ENCODE assay signal across 23 cellular contexts in the genomic region with DNA sequence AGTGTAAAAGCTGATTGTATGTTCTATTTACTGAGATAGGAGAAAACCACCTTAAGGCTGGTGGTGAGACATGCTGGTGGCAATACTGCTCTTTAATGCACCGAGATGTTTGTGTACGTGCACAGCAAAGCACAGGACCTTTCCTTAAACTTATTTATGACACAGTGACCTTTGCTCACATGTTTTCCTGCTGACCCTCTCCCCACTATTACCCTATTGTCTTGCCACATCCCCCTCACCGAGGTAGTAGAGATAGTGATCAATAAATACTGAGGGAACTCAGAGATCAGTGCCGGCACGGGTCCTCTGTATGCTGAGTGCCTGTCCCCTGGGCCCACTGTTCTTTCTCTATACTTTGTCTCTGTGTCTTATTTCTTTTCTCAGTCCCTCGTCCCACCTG. TPM values are rescaled to one million over a fixed set of nuclear protein-coding genes. Genes with fewer than 3 reads are reported as not detected.
"Had no signal": no experiment of that assay in that cellular context is flagged by ENCODE, and none has a peak within 500 bp of the region (broad histone marks: within the 10 kb centered on the region; RNA-seq: fewer than 3 reads in every experiment).

No MANE protein-coding gene starts in this region.

RNA-seq across cellular contexts. Expression of a gene that starts 38.6 kb away (rescaled TPM):
- total RNA-seq: activated CD4-positive, alpha-beta memory T cell treated with anti-CD3 and anti-CD28 coated beads for 36 hours; activated CD4-positive, alpha-beta T cell treated with anti-CD3 and anti-CD28 coated beads for 36 hours; activated CD4-positive, alpha-beta T cell treated with anti-CD3 and anti-CD28 coated beads, Interleukin-2, amount 10 ng/mL, durations not matched to agents 24 days and 14 days; activated CD8-positive, alpha-beta memory T cell treated with anti-CD3 and anti-CD28 coated beads for 36 hours; activated CD8-positive, alpha-beta memory T cell treated with anti-CD3 and anti-CD28 coated beads, Interleukin-2, amount 10 ng/mL, durations not matched to agents 7 days and 5 days; activated CD8-positive, alpha-beta T cell treated with anti-CD3 and anti-CD28 coated beads, Interleukin-2, amount 10 ng/mL, durations not matched to agents 7 days and 5 days; activated naive CD4-positive, alpha-beta T cell treated with anti-CD3 and anti-CD28 coated beads for 36 hours; activated naive CD8-positive, alpha-beta T cell treated with anti-CD3 and anti-CD28 coated beads for 36 hours; activated T-helper 1 cell treated with anti-CD3 and anti-CD28 coated beads, Interleukin-12 subunit alpha, Interleukin-12 subunit beta, Interleukin-2, Interleukin-4 antibody, amounts not matched to agents 30 ng/mL and 10 ng/mL and 1 ng/mL, durations not matched to agents 14 hours and 24 hours and 36 hours; activated T-helper 2 cell treated with anti-CD3 and anti-CD28 coated beads, Interferon-gamma antibody, Interleukin-2, Interleukin-4, amounts not matched to agents 10 μg/mL and 5 μg/mL and 100 μg/mL, durations not matched to agents 14 hours and 24 hours and 36 hours; adrenal gland; aorta; breast epithelium; cardiac muscle cell; colonic mucosa; dermis microvascular lymphatic vessel endothelial cell; esophagus squamous epithelium; fibroblast of lung; fibroblast of villous mesenchyme; gastroesophageal sphincter; glomerular endothelial cell; T-helper 17 cell had no signal
- polyA plus RNA-seq: adrenal gland, aorta, cardiac muscle cell, esophagus, fibroblast of lung had no signal
